ENCODE assay signal across 20 cellular contexts in the genomic region with DNA sequence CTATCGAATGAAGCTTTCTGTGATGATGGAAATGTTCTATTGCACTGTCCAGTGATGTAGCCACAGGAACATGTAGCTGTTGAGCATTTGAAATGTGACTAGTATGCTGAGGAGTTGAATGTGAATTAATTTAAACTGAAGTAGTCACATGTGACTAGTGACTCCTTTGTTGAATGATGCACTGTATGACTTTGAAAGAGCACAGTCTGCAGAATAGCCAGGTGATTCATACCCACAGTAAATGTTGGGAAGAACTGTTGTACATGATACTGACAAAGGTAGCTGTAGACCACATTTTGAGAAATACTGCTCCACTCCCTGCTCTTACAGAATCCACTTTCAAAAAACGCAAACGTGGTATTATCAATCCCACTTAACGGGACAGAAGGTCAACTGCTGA. TPM values are rescaled to one million over a fixed set of nuclear protein-coding genes. Genes with fewer than 3 reads are reported as not detected.
A peak's percentile ranks its signal among the peaks of the same experiment; 100 is the strongest.
DNase-seq lines count a peak whose midpoint lies in the region; ATAC-seq and TF ChIP-seq lines count a peak whose summit lies in the region.
"Had no signal": no experiment of that assay in that cellular context is flagged by ENCODE, and none has a peak within 500 bp of the region (broad histone marks: within the 10 kb centered on the region; RNA-seq: fewer than 3 reads in every experiment).

No MANE protein-coding gene starts in this region.

- no peaks in the 10 kb centered on the region for H3K79me1 ChIP-seq in neuronal stem cell (ENCODE audit: low read depth, low read length)

- H3K18ac ChIP-seq in neuronal stem cell (ENCODE audit: low read length) = no peak overlapping the region

- no peak overlapping the region for H3K9ac ChIP-seq in neuronal stem cell (ENCODE audit: low read depth, low read length, poor library complexity)

- intact Hi-C loops in Panc1 (cut with micrococcal nuclease; ENCODE audit: unreplicated experiment) = no loop called here
- intact Hi-C loops in Right ventricle myocardium superior (cut with DNase I) = no loop called here

- H3K36me3 ChIP-seq in Panc1 (ENCODE audit: control insufficient read depth, insufficient read depth, low read length) (no peaks in the 10 kb centered on the region), neuronal stem cell (replicated peaks in 1 of 2; ENCODE audit: control insufficient read depth in 2 of 2, insufficient read depth in 2 of 2, low read length in 2 of 2) (no peaks in the 10 kb centered on the region)
- H3K36me3 ChIP-seq: esophagus squamous epithelium, heart right ventricle, SJCRH30 had no signal

- H2BK5ac ChIP-seq in neuronal stem cell (ENCODE audit: low read length) = no peak overlapping the region

- no peak overlapping the region for H2BK120ac ChIP-seq in neuronal stem cell (ENCODE audit: low read depth, low read length)

- no peak overlapping the region for H3K4me2 ChIP-seq in neuronal stem cell (ENCODE audit: insufficient read depth, low read length, poor library complexity, severe bottlenecking)

- H2BK15ac ChIP-seq in neuronal stem cell (ENCODE audit: low read length) = no peak overlapping the region

- WGBS in neuronal stem cell (ENCODE audit: extremely low coverage in 2 of 2, insufficient read length in 2 of 2, insufficient replicate concordance in 1 of 2), 2 donors = no CpG with 5 or more reads among the region's 4 CpGs

- H3K27ac ChIP-seq in Panc1 (ENCODE audit: low read length) (no peak overlapping the region), neuronal stem cell (replicated peaks; ENCODE audit: low read length) (no peak overlapping the region)
- H3K27ac ChIP-seq: esophagus squamous epithelium, SJCRH30, testis had no signal

- no peak overlapping the region for H2AK5ac ChIP-seq in neuronal stem cell (ENCODE audit: low read depth, low read length)

- no peak overlapping the region for H4K8ac ChIP-seq in neuronal stem cell (ENCODE audit: low read depth, low read length)

- ATAC-seq in Panc1 (peak; percentile 48; the same call in 1 of the 2 replicates), Right ventricle myocardium superior (ENCODE audit: poor library complexity) (no peak)
- ATAC-seq: heart right ventricle; HepG2; natural killer cell treated with Interleukin-12 subunit alpha and Interleukin-12 subunit beta and Interleukin-15 and Interleukin-18, amount 100 ng/mL, for 72 hours had no signal

- no peak overlapping the region for H4K91ac ChIP-seq in neuronal stem cell (ENCODE audit: low read depth, low read length, poor library complexity)

- no peak overlapping the region for H3K23ac ChIP-seq in neuronal stem cell (ENCODE audit: low read depth, low read length, poor library complexity)

- in situ Hi-C loops in Panc1 (cut with HindIII; ENCODE audit: low pct_unique_long_range_greater_than_20kb, low sequenced_read_pairs) = no loop called here

- TF ChIP-seq CTCF in Panc1 (IDR thresholded peaks at IDR 0.05) (no peak), epithelial cell of proximal tubule (conservative IDR thresholded peaks at IDR 0.05; ENCODE audit: low read depth, low read length) (no peak)

- H3K27me3 ChIP-seq in Panc1 (ENCODE audit: control insufficient read depth, insufficient read depth, low read length) = no peaks in the 10 kb centered on the region; the same call in 1 of the 2 replicates
- no peaks in the 10 kb centered on the region for H3K27me3 ChIP-seq in neuronal stem cell (ENCODE audit: control insufficient read depth in 3 of 3, insufficient read depth in 3 of 3, low read depth in 1 of 3, low read length in 3 of 3)
- H3K27me3 ChIP-seq: esophagus squamous epithelium, heart right ventricle, SJCRH30, testis had no signal

- H2BK12ac ChIP-seq in neuronal stem cell (ENCODE audit: low read length) = no peak overlapping the region

- CTCF ChIA-PET in Panc1 (lab: Charles Lee) = interaction anchor here (0.7 kb wide), 1 partner anchor 12 kb away, joined by 3 read pairs; no protein-coding TSS in a partner anchor

- H2AFZ ChIP-seq in neuronal stem cell (ENCODE audit: low read length) = peak overlapping the region; percentile 5

- H3K4me1 ChIP-seq in Panc1 (ENCODE audit: control insufficient read depth, insufficient read depth, low read length) (peaks cover 6% of the 10 kb centered on the region; the same call in 1 of the 2 replicates), neuronal stem cell (ENCODE audit: control insufficient read depth in 2 of 2, insufficient read depth in 1 of 2, low read depth in 1 of 2, low read length in 2 of 2) (peaks cover 5 to 13% of the 10 kb centered on the region in 2 donors)

- BruUV-seq in Panc1 (replicated peaks; lab: Mats Ljungman, UMichigan) = no TSS peak

- H3K4ac ChIP-seq in neuronal stem cell (ENCODE audit: low read length) = no peak overlapping the region

- POLR2A ChIA-PET in Panc1 (lab: Charles Lee) = no interaction called here

- H3K14ac ChIP-seq in neuronal stem cell (ENCODE audit: low read length) = no peak overlapping the region

- DNase-seq in HT1080 (ENCODE audit: low read depth) = peak; percentile 80
- DNase-seq in Panc1 (ENCODE audit: low read depth, low spot score) = no peak
- peak; percentile 33 for DNase-seq in epithelial cell of proximal tubule (ENCODE audit: low read depth)
- DNase-seq in neuronal stem cell (ENCODE audit: low spot score) = no peak
- DNase-seq in Right ventricle myocardium superior = no peak
- no peak for DNase-seq in retina
- DNase-seq in NCI-H748 treated with DMSO at 0.1 percent for 48 hours (lab: John Stamatoyannopoulos, UW) = no peak
- no peak for DNase-seq in HUDEP-2 (lab: John Stamatoyannopoulos, UW; ENCODE audit: unreplicated experiment in 76 of 76)
- DNase-seq: activated CD4-positive, CD25-positive, alpha-beta regulatory T cell treated with anti-CD3 and anti-CD28 coated beads, Interleukin-2, amount 50 U/mL, for 72 hours; central memory CD4-positive, alpha-beta T cell; esophagus squamous epithelium; heart right ventricle; islet precursor cell; MM.1S; NCI-H187 treated with DMSO at 0.1 percent for 48 hours; NCI-H526; SJCRH30; testis had no signal

- H3K9me3 ChIP-seq in Panc1 (ENCODE audit: control insufficient read depth, insufficient read depth, low read depth, low read length) = no peaks in the 10 kb centered on the region
- H3K9me3 ChIP-seq in neuronal stem cell (replicated peaks in 1 of 2; ENCODE audit: control insufficient read depth in 2 of 2, insufficient read depth in 1 of 2, low read depth in 1 of 2, low read length in 2 of 2) = no peaks in the 10 kb centered on the region
- H3K9me3 ChIP-seq: esophagus squamous epithelium, heart right ventricle, SJCRH30, testis had no signal

- H3K4me3 ChIP-seq in Panc1 (ENCODE audit: low read depth in 2 of 2, low read length in 2 of 2) = no peak overlapping the region
- no peak overlapping the region for H3K4me3 ChIP-seq in epithelial cell of proximal tubule (ENCODE audit: low read depth, low read length)
- H3K4me3 ChIP-seq in neuronal stem cell (ENCODE audit: low read length in 2 of 2) = no peak overlapping the region
- H3K4me3 ChIP-seq: esophagus squamous epithelium, heart right ventricle, SJCRH30, testis had no signal

RNA-seq across cellular contexts. Expression of gene ACTL6A, which starts 33.9 kb away (rescaled TPM):
- total RNA-seq in HT1080 (2014; rRNA removed; shearing (Covaris generic)) = 135 and 170 TPM in 2 replicates
- 181 and 268 TPM in 2 replicates for polyA plus RNA-seq in HT1080 (2015; cell fraction: cytosol; rRNA removed)
- polyA plus RNA-seq in HT1080 (2015; cell fraction: nucleus; rRNA removed) = 239 and 333 TPM in 2 replicates
- total RNA-seq in Panc1 (2021; ENCODE audit: unreplicated experiment) = 122 TPM
- polyA plus RNA-seq in Panc1 (2012; ENCODE audit: insufficient read length) = 93.5 TPM
- total RNA-seq in epithelial cell of proximal tubule = 108 and 134 TPM in 2 replicates
- 75.9 TPM for polyA plus RNA-seq in neuronal stem cell (2013, experiment 1 of 2)
- polyA plus RNA-seq in neuronal stem cell (2013, experiment 2 of 2) = 75.0 TPM
- 21.2 TPM for total RNA-seq in Right ventricle myocardium superior

Comparison
In these comparisons a context has a peak if more than half of its experiments do, and no peak if none do; other contexts are left out.
1. DNase-seq: peak in HT1080 (single experiment) and epithelial cell of proximal tubule (single experiment); none in Panc1 (single experiment), neuronal stem cell (single experiment), Right ventricle myocardium superior (single experiment), retina (single experiment), NCI-H748 treated with DMSO at 0.1 percent for 48 hours (single experiment) and HUDEP-2 (0 of 76).